1 cellular context compared by ENCODE assay signal in genomic region chr6:38262041-38262440, GRCh38.
TF ChIP-seq lines count a peak whose summit lies in the region.

No MANE protein-coding gene starts in this region.

TF ChIP-seq in H1, 55 proteins besides CTCF, POLR2A, EP300 and RAD21:
- TF ChIP-seq JUN (IDR thresholded peaks at IDR 0.05; ENCODE audit: low read depth, low read length) = 0 out of 2 replicates have a peak, but pooled peaks have one; percentile 35
- TF ChIP-seq KDM4A (IDR thresholded peaks at IDR 0.05; ENCODE audit: low read depth, low read length, severe bottlenecking) = no peak
- 0 out of 2 replicates have a peak, but pooled peaks have one; percentile 23 for TF ChIP-seq TEAD4 (IDR thresholded peaks at IDR 0.05; ENCODE audit: low read depth, low read length)
- no peak for TF ChIP-seq ZNF274 (IDR thresholded peaks at IDR 0.05; ENCODE audit: borderline replicate concordance, extremely low read depth, low read length)
- peak; percentile 62; the same call in 1 of the 2 replicates for TF ChIP-seq JUND (IDR thresholded peaks at IDR 0.05; ENCODE audit: low read length)
- TF ChIP-seq CTBP2 (IDR thresholded peaks at IDR 0.05; ENCODE audit: borderline replicate concordance, insufficient read depth, insufficient read length, low read length) = no peak
